Comparison of ENCODE assay signal across 8 cellular contexts in the genomic region with DNA sequence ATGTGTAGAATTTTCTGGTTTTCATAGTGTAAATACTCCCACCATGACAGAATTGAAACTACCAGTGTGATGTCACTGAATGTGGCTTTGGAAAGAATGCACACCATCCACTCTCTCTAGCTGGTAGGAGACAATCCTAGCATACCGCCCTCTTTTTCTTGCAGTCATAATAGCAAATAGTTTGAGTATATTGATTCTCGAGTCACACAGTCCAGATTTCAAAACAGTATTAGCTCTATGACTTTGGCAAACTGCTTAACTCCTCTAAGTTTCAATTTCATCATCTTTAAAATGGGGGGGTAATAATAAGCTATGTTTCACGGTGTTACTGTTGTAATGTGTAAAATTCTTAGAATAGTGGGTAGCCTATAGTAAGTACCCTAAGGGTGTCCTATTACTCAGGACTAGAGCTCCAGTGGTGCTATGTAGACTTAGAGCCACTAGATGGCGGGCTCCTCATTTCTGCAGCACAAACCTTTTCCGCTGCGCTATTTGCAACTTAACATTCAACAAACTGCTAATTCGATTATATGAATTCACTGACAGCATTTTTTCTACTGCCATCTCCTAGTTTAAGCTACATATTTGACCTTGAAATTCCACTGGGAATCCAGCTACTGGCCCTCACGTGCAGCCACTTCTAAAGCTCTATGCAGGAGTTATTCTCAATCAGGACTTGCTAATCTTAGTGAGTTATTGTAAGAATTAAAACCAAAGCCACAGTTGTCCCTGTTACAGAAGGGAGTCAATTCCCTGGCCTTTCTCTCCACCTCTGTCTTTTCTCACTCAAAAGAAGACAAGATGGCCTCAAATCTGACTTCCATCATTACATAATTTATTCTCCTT. TPM values are rescaled to one million over a fixed set of nuclear protein-coding genes. Genes with fewer than 3 reads are reported as not detected.
DNase-seq lines count a peak whose midpoint lies in the region; ATAC-seq and TF ChIP-seq lines count a peak whose summit lies in the region.

No MANE protein-coding gene starts in this region.

- ATAC-seq in GM21737 (IDR thresholded peaks at IDR 0.05; ENCODE audit: unreplicated experiment) (peak; percentile 87), gastroesophageal sphincter (peak; percentile 71), upper lobe of left lung (ENCODE audit: low FRiP score in 2 of 2) (peak; percentile 88 to 94)

- H3K4me1 ChIP-seq in gastroesophageal sphincter, result peaks cover 0 to 5% (median 0%) of the 10 kb centered on the region in 3 donors
- H3K4me1 ChIP-seq in ovary (ENCODE audit: insufficient read depth), result peaks cover 1% of the 10 kb centered on the region
- H3K4me1 ChIP-seq in upper lobe of left lung, result peaks cover 0 to 18% (median 8%) of the 10 kb centered on the region in 4 donors

- H3K27ac ChIP-seq in gastroesophageal sphincter, result peak overlapping the region in 1 of 4 donors; percentile 28
- no peak overlapping the region for H3K27ac ChIP-seq in ovary
- peak overlapping the region; percentile 59 to 82 (median 66) for H3K27ac ChIP-seq in upper lobe of left lung

- TF ChIP-seq CTCF in gastroesophageal sphincter (IDR thresholded peaks at IDR 0.05) (peak; percentile 81 to 90 (median 86)), ovary (IDR thresholded peaks at IDR 0.05) (peak; percentile 61 to 76 (median 73)), upper lobe of left lung (IDR thresholded peaks at IDR 0.05) (peak; percentile 80 to 91 (median 84))

- H3K9me3 ChIP-seq in gastroesophageal sphincter (peaks cover 0 to 21% (median 0%) of the 10 kb centered on the region in 3 donors), ovary (no peaks in the 10 kb centered on the region), upper lobe of left lung (no peaks in the 10 kb centered on the region)

- intact Hi-C loops in ovary (cut with DNase I), result loop anchor here (5.0 to 10.0 kb wide), 2 partner anchors 64 to 177 kb away; no protein-coding TSS in a partner anchor

- H3K36me3 ChIP-seq in gastroesophageal sphincter (no peaks in the 10 kb centered on the region), ovary (no peaks in the 10 kb centered on the region), upper lobe of left lung (no peaks in the 10 kb centered on the region)

- H3K27me3 ChIP-seq in gastroesophageal sphincter (peaks cover 9% of the 10 kb centered on the region), ovary (no peaks in the 10 kb centered on the region), upper lobe of left lung (no peaks in the 10 kb centered on the region)

- H3K4me3 ChIP-seq in gastroesophageal sphincter, result no peak overlapping the region
- no peak overlapping the region for H3K4me3 ChIP-seq in ovary
- H3K4me3 ChIP-seq in upper lobe of left lung, result no peak overlapping the region

- WGBS in gastroesophageal sphincter (ENCODE audit: low coverage in 1 of 2), 2 donors, result 11 to 16% methylated on average over 5 to 8 of the region's 8 CpGs
- WGBS in ovary, 3 donors, result 5 to 10% (median 5%) methylated on average over 8 of the region's 8 CpGs
- 8 to 15% methylated on average over 8 of the region's 8 CpGs for WGBS in upper lobe of left lung, 2 donors

- no peak for TF ChIP-seq EP300 in gastroesophageal sphincter (IDR thresholded peaks at IDR 0.05)
- TF ChIP-seq EP300 in ovary (IDR thresholded peaks at IDR 0.05), result no peak
- no peak for TF ChIP-seq EP300 in upper lobe of left lung (IDR thresholded peaks at IDR 0.05)

- DNase-seq in EL, result peak; percentile 84
- peak; percentile 87 to 89 for DNase-seq in Kasumi-1 (lab: John Stamatoyannopoulos, UW)
- peak; percentile 72 for DNase-seq in RPMI7951 (ENCODE audit: low read depth)
- DNase-seq in activated T-helper 9 cell treated with anti-CD3 and anti-CD28 coated beads, Interleukin-2, amount 50 U/mL, for 16 hours (ENCODE audit: low read depth), result peak; percentile 54
- DNase-seq in ovary, result peak; percentile 37 to 73 (median 61)
- DNase-seq in upper lobe of left lung, result peak in 1 of 2 donors; percentile 78

- TF ChIP-seq POLR2A in gastroesophageal sphincter (IDR thresholded peaks at IDR 0.05) (no peak), ovary (IDR thresholded peaks at IDR 0.05) (no peak), upper lobe of left lung (IDR thresholded peaks at IDR 0.05) (no peak)

RNA-seq across cellular contexts. Expression of gene TAS2R40, which starts 18.7 kb away (rescaled TPM):
- total RNA-seq in RPMI7951 (2014; rRNA removed; shearing (Covaris generic)), result not detected in 2 replicates
- total RNA-seq in gastroesophageal sphincter (not detected), ovary (not detected), upper lobe of left lung (not detected)
- polyA plus RNA-seq in ovary, result not detected

RNA-seq across cellular contexts. Expression of gene GSTK1, which starts 22.7 kb away (rescaled TPM):
- total RNA-seq in RPMI7951 (2014; rRNA removed; shearing (Covaris generic)), result 96.1 and 111 TPM in 2 replicates
- total RNA-seq in gastroesophageal sphincter (100 to 1,000 TPM in 3 of 4 donors, 10 to 100 TPM in 1; 98.1 to 128 (median 120) TPM), ovary (100 to 1,000 TPM in 1 of 7 donors, 10 to 100 TPM in 6; 55.0 to 108 (median 75.7) TPM), upper lobe of left lung (100 to 1,000 TPM; 140 to 194 (median 158) TPM)
- 100 to 1,000 TPM in 1 of 2 donors, 10 to 100 TPM in 1; 84.9 to 138 TPM for polyA plus RNA-seq in ovary

RNA-seq across cellular contexts. Expression of gene TMEM139, which starts 44.2 kb away (rescaled TPM):
- total RNA-seq in RPMI7951 (2014; rRNA removed; shearing (Covaris generic)), result not detected in 2 replicates
- total RNA-seq in gastroesophageal sphincter (1 to 10 TPM in 1 of 4 donors, under 1 TPM in 2, not detected in 1; 0.40 to 1.4 (median 0.49) TPM), ovary (10 to 100 TPM in 1 of 7 donors, 1 to 10 TPM in 2, under 1 TPM in 4; 0.35 to 10.8 (median 0.61) TPM), upper lobe of left lung (10 to 100 TPM; 13.6 to 52.7 (median 33.0) TPM)
- polyA plus RNA-seq in ovary, result 1 to 10 TPM in 1 of 2 donors, under 1 TPM in 1; 0.42 to 1.2 TPM

RNA-seq across cellular contexts. Expression of gene CASP2, which starts 47.6 kb away (rescaled TPM):
- total RNA-seq in RPMI7951 (2014; rRNA removed; shearing (Covaris generic)), result 8.8 and 15.1 TPM in 2 replicates
- total RNA-seq in gastroesophageal sphincter, result 10 to 100 TPM; 10.1 to 14.5 (median 13.6) TPM
- total RNA-seq in ovary, result 10 to 100 TPM in 5 of 7 donors, 1 to 10 TPM in 2; 7.7 to 26.6 (median 23.0) TPM
- 10 to 100 TPM in 1 of 2 donors, 1 to 10 TPM in 1; 8.0 to 23.8 TPM for polyA plus RNA-seq in ovary
- 10 to 100 TPM in 5 of 6 donors, 1 to 10 TPM in 1; 9.1 to 34.8 (median 24.3) TPM for total RNA-seq in upper lobe of left lung

RNA-seq across cellular contexts. Expression of gene TAS2R39, which starts 57.3 kb away (rescaled TPM):
- not detected in 2 replicates for total RNA-seq in RPMI7951 (2014; rRNA removed; shearing (Covaris generic))
- total RNA-seq in gastroesophageal sphincter, result not detected
- total RNA-seq in ovary, result not detected
- polyA plus RNA-seq in ovary, result not detected
- not detected for total RNA-seq in upper lobe of left lung

Comparison
In these comparisons a context has a peak if more than half of its experiments do, and no peak if none do; other contexts are left out.
1. H3K27ac ChIP-seq: peak in upper lobe of left lung (4 of 4); none in ovary (0 of 2).
2. Peak in every context shown above with its lines, with median percentiles within 50 percentile points of each other: ATAC-seq and CTCF ChIP-seq.